In genomic region chr16:72985148-72985882, GRCh38 we compare ENCODE assay signal across 12 cellular contexts.
DNase-seq lines count a peak whose midpoint lies in the region; ATAC-seq and TF ChIP-seq lines count a peak whose summit lies in the region.
"Had no signal": no experiment of that assay in that cellular context is flagged by ENCODE, and none has a peak within 500 bp of the region (broad histone marks: within the 10 kb centered on the region; RNA-seq: fewer than 3 reads in every experiment).

No MANE protein-coding gene starts in this region.

- H3K27ac ChIP-seq in right cardiac atrium (ENCODE audit: low read length) (peak overlapping the region; percentile 97), sigmoid colon (peak overlapping the region; percentile 83 to 91 (median 86))

- intact Hi-C loops in right cardiac atrium (cut with DNase I) (no loop called here), sigmoid colon (cut with DNase I) (loop anchor here (5.0 kb wide), 1 partner anchor 43 kb away; no protein-coding TSS in a partner anchor)

- TF ChIP-seq EP300 in sigmoid colon (IDR thresholded peaks at IDR 0.05) = peak; percentile 64 to 92 (median 82)

- H3K4me1 ChIP-seq in right cardiac atrium (ENCODE audit: control insufficient read depth, insufficient read depth, low read length) (peaks cover 22% of the 10 kb centered on the region), sigmoid colon (peaks cover 0 to 87% (median 74%) of the 10 kb centered on the region in 4 donors)

- ATAC-seq in right cardiac atrium (peak; percentile 76 to 84), GM21576 (IDR thresholded peaks at IDR 0.05; ENCODE audit: unreplicated experiment) (no peak)

- TF ChIP-seq CTCF in sigmoid colon (IDR thresholded peaks at IDR 0.05) = no peak

- H3K27me3 ChIP-seq in right cardiac atrium (ENCODE audit: control insufficient read depth, insufficient read depth) (no peaks in the 10 kb centered on the region), sigmoid colon (no peaks in the 10 kb centered on the region)

- DNase-seq in Ammon's horn (ENCODE audit: low spot score) (peak; percentile 30), astrocyte of the hippocampus (ENCODE audit: low read depth, low spot score) (peak; percentile 73), right cardiac atrium (peak; percentile 82 to 91 (median 83)), sigmoid colon (peak; percentile 92), putamen (ENCODE audit: low spot score) (no peak), NCI-H226 (no peak)
- DNase-seq in stimulated activated CD4-positive, alpha-beta T cell treated with anti-CD3 and anti-CD28 coated beads, Interleukin-4, amount 100 ng/mL, for 4 hours = no peak
- DNase-seq: activated CD4-positive, alpha-beta T cell treated with anti-CD3 and anti-CD28 coated beads for 4 hours; KBM-7; OCI-M1; stimulated activated CD4-positive, alpha-beta T cell treated with anti-CD3 and anti-CD28 coated beads, Interleukin-12 subunit alpha, Interleukin-12 subunit beta, amount 100 ng/mL, for 4 hours had no signal

- no peak for TF ChIP-seq POLR2A in sigmoid colon (IDR thresholded peaks at IDR 0.05)

- H3K36me3 ChIP-seq in sigmoid colon = no peaks in the 10 kb centered on the region

- 42% methylated on average over 11 of the region's 11 CpGs for WGBS in right cardiac atrium
- 72 to 78% methylated on average over 11 of the region's 11 CpGs for WGBS in sigmoid colon, 2 donors

- H3K9me3 ChIP-seq in right cardiac atrium (ENCODE audit: control insufficient read depth, low read length) (no peaks in the 10 kb centered on the region), sigmoid colon (no peaks in the 10 kb centered on the region)

- H3K4me3 ChIP-seq in right cardiac atrium (ENCODE audit: low read length) (no peak overlapping the region), sigmoid colon (no peak overlapping the region)

Comparison
In these comparisons a context has a peak if more than half of its experiments do, and no peak if none do; other contexts are left out.
1. DNase-seq: peak in Ammon's horn (single experiment), astrocyte of the hippocampus (single experiment), right cardiac atrium (3 of 3) and sigmoid colon (single experiment); none in putamen (single experiment), stimulated activated CD4-positive, alpha-beta T cell treated with anti-CD3 and anti-CD28 coated beads, Interleukin-4, amount 100 ng/mL, for 4 hours (0 of 2) and NCI-H226 (single experiment).